8 cellular contexts compared by ENCODE assay signal in the genomic region with DNA sequence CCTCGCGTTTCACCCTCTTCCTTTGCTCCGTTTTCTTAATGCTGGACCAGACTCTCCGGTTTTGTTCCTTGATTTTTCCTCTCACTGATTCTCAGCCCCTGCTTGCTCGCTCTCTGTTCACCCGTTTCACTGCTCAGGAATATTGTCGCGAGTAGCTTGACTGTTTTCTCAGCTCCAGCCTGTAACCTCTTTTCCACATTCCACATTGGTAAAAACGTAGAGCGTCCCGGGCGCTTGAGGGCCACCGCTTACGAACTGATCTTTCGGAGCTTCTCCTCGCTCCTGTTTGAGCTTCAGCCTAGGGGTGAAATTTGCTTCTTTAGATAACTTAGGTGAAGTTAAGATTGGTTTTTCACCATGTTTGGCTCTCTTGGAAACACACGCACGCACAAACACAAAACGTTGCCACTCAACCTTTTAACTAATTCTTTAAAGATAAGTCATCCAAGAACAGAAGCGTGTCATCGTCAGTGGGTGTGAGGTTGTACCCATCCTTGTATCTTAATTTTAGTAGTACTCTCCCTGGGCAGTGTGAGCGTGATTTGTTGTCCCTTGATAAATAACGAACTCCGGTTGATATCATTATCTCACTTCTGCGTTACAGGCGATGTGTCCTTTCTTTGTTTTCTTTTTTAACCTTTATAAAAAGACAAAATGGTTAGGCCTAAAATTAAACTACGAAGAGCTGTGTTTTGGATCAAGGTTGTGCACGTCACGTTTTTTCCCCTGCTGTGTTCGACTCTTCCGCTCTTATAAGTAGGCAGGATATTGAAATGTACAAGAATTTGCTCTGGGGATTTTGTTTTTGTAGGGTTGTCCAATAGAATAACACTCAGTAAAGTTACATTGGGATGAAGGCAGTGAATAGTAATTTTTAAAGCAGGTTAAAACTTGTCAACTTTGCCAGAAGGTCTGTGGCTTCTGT. TPM values are rescaled to one million over a fixed set of nuclear protein-coding genes. Genes with fewer than 3 reads are reported as not detected.
DNase-seq lines count a peak whose midpoint lies in the region; ATAC-seq and TF ChIP-seq lines count a peak whose summit lies in the region.

No MANE protein-coding gene starts in this region.

- BruUV-seq in PC-9 (replicated peaks; lab: Mats Ljungman, UMichigan) = TSS peak; percentile 31

- intact Hi-C loops in PC-9 (cut with micrococcal nuclease; ENCODE audit: unreplicated experiment) = loop anchor here (2.0 to 5.0 kb wide), 2 partner anchors 52 to 127 kb away; partner anchors contain the start of gene SENP5
- intact Hi-C loops in left ventricle myocardium superior (cut with micrococcal nuclease) = no loop called here
- intact Hi-C loops in posterior cingulate gyrus (cut with DNase I) = loop anchor here (5.0 kb wide), 1 partner anchor 127 kb away; the partner anchor contains the start of gene SENP5

- peak overlapping the region; percentile 84 for H2AFZ ChIP-seq in PC-9

- H4K20me1 ChIP-seq in PC-9 (ENCODE audit: insufficient read depth) = peaks cover 29% of the 10 kb centered on the region

- H3K27ac ChIP-seq in PC-9 = peak overlapping the region; percentile 80

- peak overlapping the region; percentile 84 for H3K4me2 ChIP-seq in PC-9

- H3F3A ChIP-seq in PC-9 (ENCODE audit: insufficient read depth, low read depth) = peaks cover 24% of the 10 kb centered on the region; the same call in 1 of the 2 replicates

- no peaks in the 10 kb centered on the region for H3K27me3 ChIP-seq in PC-9 (ENCODE audit: insufficient read depth, low read depth)

- ATAC-seq in HG02938 (IDR thresholded peaks at IDR 0.05; ENCODE audit: unreplicated experiment) (peak; percentile 5), left ventricle myocardium superior (peak; percentile 17), HG03196 (IDR thresholded peaks at IDR 0.05; ENCODE audit: unreplicated experiment) (no peak), GM21737 (IDR thresholded peaks at IDR 0.05; ENCODE audit: unreplicated experiment) (no peak)

- POLR2A ChIA-PET in PC-9 (lab: Charles Lee; ENCODE audit: unreplicated experiment) = interaction anchor here (0.7 kb wide), 2 partner anchors 123 to 504 kb away, joined by 3 read pairs; no protein-coding TSS in a partner anchor

- H3K9me3 ChIP-seq in ES-I3 (ENCODE audit: control insufficient read depth, insufficient read depth, low read length) (no peaks in the 10 kb centered on the region), PC-9 (ENCODE audit: insufficient read depth, low read depth) (no peaks in the 10 kb centered on the region)

- CTCF ChIA-PET in PC-9 (lab: Charles Lee) = interaction anchor here (0.6 to 1.4 kb wide), 5 partner anchors 22 to 759 kb away, joined by 4 to 12 read pairs (median 6); no protein-coding TSS in a partner anchor

- no peaks in the 10 kb centered on the region for H3K36me3 ChIP-seq in ES-I3 (ENCODE audit: insufficient read depth, low read length)
- H3K36me3 ChIP-seq in PC-9 (ENCODE audit: low read depth) = 0 out of 2 replicates have a peak, but pooled peaks cover under 1% of the 10 kb centered on the region

- H3K4me3 ChIP-seq in PC-9 = peak overlapping the region; percentile 85

- H3K4me1 ChIP-seq in ES-I3 (ENCODE audit: insufficient read depth, low read length) = peaks cover 5% of the 10 kb centered on the region; the same call in 1 of the 2 replicates
- peaks cover 11% of the 10 kb centered on the region for H3K4me1 ChIP-seq in PC-9 (replicated peaks; ENCODE audit: insufficient read depth)

- peak overlapping the region; percentile 94 for H3K9ac ChIP-seq in ES-I3 (ENCODE audit: low read depth, low read length)

- DNase-seq in PC-9 (peak in 1 of 2 experiments; percentile 61), amniotic epithelial cell (ENCODE audit: low read depth) (peak; percentile 51), left ventricle myocardium superior (peak; percentile 38), posterior cingulate gyrus (peak in 7 of 10 donors; percentile 11 to 83 (median 31))

- 0 out of 2 replicates have a peak, but pooled peaks have one; percentile 20 for TF ChIP-seq CTCF in PC-9 (conservative IDR thresholded peaks at IDR 0.05)

- H3K79me2 ChIP-seq in PC-9 (ENCODE audit: low read depth) = peaks cover 59% of the 10 kb centered on the region

- H3K9me2 ChIP-seq in PC-9 (ENCODE audit: insufficient read depth) = no peaks in the 10 kb centered on the region

RNA-seq across cellular contexts. Expression of gene PAK2, which starts 1.1 kb away (rescaled TPM):
- total RNA-seq in PC-9 (2021) = 78.6 and 113 TPM in 2 replicates
- total RNA-seq in left ventricle myocardium superior = 43.5 TPM

RNA-seq across cellular contexts. Expression of gene PIGX, which starts 28.6 kb away (rescaled TPM):
- total RNA-seq in PC-9 (2021) (47.6 and 52.9 TPM in 2 replicates), left ventricle myocardium superior (14.1 TPM)

RNA-seq across cellular contexts. Expression of gene CEP19, which starts 28.7 kb away (rescaled TPM):
- 3.4 and 5.5 TPM in 2 replicates for total RNA-seq in PC-9 (2021)
- 1.0 TPM for total RNA-seq in left ventricle myocardium superior

Comparison
In these comparisons a context has a peak if more than half of its experiments do, and no peak if none do; other contexts are left out.
1. ATAC-seq: peak in HG02938 (single experiment) and left ventricle myocardium superior (single experiment); none in HG03196 (single experiment) and GM21737 (single experiment).